In genomic region chr5:17316973-17317459, GRCh38 we compare ENCODE assay signal across 8 cellular contexts.
DNase-seq lines count a peak whose midpoint lies in the region; ATAC-seq and TF ChIP-seq lines count a peak whose summit lies in the region.

No MANE protein-coding gene starts in this region.

- no peaks in the 10 kb centered on the region for H3K36me3 Mint-ChIP-seq in endodermal cell (ENCODE audit: low read depth)
- H3K36me3 Mint-ChIP-seq in activated T-helper 1 cell treated with anti-CD3 and anti-CD28 coated beads, Interleukin-12 subunit alpha, Interleukin-12 subunit beta, Interleukin-2, Interleukin-4 antibody, amounts not matched to agents 30 ng/mL and 10 ng/mL and 1 ng/mL, durations not matched to agents 14 hours and 24 hours and 36 hours (ENCODE audit: low read depth): no peaks in the 10 kb centered on the region

- 88 to 93% methylated on average over 3 to 6 of the region's 6 CpGs for WGBS in endodermal cell (ENCODE audit: insufficient coverage in 1 of 2, insufficient read length in 1 of 2), 2 experiments

- H3K27me3 ChIP-seq in PC-9 (ENCODE audit: insufficient read depth, low read depth) (no peaks in the 10 kb centered on the region), endodermal cell (ENCODE audit: control insufficient read depth, insufficient read depth, low read length, poor library complexity, severe bottlenecking) (no peaks in the 10 kb centered on the region)

- intact Hi-C loops in PC-9 (cut with micrococcal nuclease; ENCODE audit: unreplicated experiment): loop anchor here (1.0 to 5.0 kb wide), 3 partner anchors 26 to 80 kb away; no protein-coding TSS in a partner anchor
- intact Hi-C loops in mucosa of descending colon (cut with DNase I, micrococcal nuclease): no loop called here
- intact Hi-C loops in activated T-helper 1 cell treated with anti-CD3 and anti-CD28 coated beads, Interleukin-12 subunit alpha, Interleukin-12 subunit beta, Interleukin-2, Interleukin-4 antibody, amounts not matched to agents 30 ng/mL and 10 ng/mL and 1 ng/mL, durations not matched to agents 14 hours and 24 hours and 36 hours (cut with micrococcal nuclease): no loop called here

- no peaks in the 10 kb centered on the region for H4K20me1 ChIP-seq in PC-9 (ENCODE audit: insufficient read depth)

- no peak overlapping the region for H3K4me3 Mint-ChIP-seq in stimulated activated naive CD8-positive, alpha-beta T cell treated with anti-CD3 and anti-CD28 coated beads, Interleukin-15, amount 100 ng/mL, for 72 hours
- no peak overlapping the region for H3K4me3 Mint-ChIP-seq in endodermal cell
- no peak overlapping the region for H3K4me3 Mint-ChIP-seq in activated T-helper 1 cell treated with anti-CD3 and anti-CD28 coated beads, Interleukin-12 subunit alpha, Interleukin-12 subunit beta, Interleukin-2, Interleukin-4 antibody, amounts not matched to agents 30 ng/mL and 10 ng/mL and 1 ng/mL, durations not matched to agents 14 hours and 24 hours and 36 hours

- POLR2A ChIA-PET in PC-9 (lab: Charles Lee; ENCODE audit: unreplicated experiment): no interaction called here

- TF ChIP-seq CTCF in PC-9 (conservative IDR thresholded peaks at IDR 0.05) (no peak), mucosa of descending colon (IDR thresholded peaks at IDR 0.05) (no peak), endodermal cell (conservative IDR thresholded peaks at IDR 0.05) (no peak)

- BruUV-seq in PC-9 (replicated peaks; lab: Mats Ljungman, UMichigan): no TSS peak

- H3K27ac ChIP-seq in PC-9: peak overlapping the region; percentile 33; the same call in 1 of the 2 replicates
- H3K27ac ChIP-seq in endodermal cell (ENCODE audit: low read depth, low read length): no peak overlapping the region

- no peaks in the 10 kb centered on the region for H3K27me3 Mint-ChIP-seq in stimulated activated naive CD8-positive, alpha-beta T cell treated with anti-CD3 and anti-CD28 coated beads, Interleukin-15, amount 100 ng/mL, for 72 hours
- no peaks in the 10 kb centered on the region for H3K27me3 Mint-ChIP-seq in endodermal cell (ENCODE audit: insufficient read depth)
- peaks cover 2% of the 10 kb centered on the region for H3K27me3 Mint-ChIP-seq in activated T-helper 1 cell treated with anti-CD3 and anti-CD28 coated beads, Interleukin-12 subunit alpha, Interleukin-12 subunit beta, Interleukin-2, Interleukin-4 antibody, amounts not matched to agents 30 ng/mL and 10 ng/mL and 1 ng/mL, durations not matched to agents 14 hours and 24 hours and 36 hours (ENCODE audit: insufficient read depth)

- no peaks in the 10 kb centered on the region for H3K9me2 ChIP-seq in PC-9 (ENCODE audit: insufficient read depth)

- peak overlapping the region; percentile 53 for H3K4me2 ChIP-seq in PC-9

- ATAC-seq in GM18907 (IDR thresholded peaks at IDR 0.05; ENCODE audit: unreplicated experiment) (peak; percentile 82), HG02973 (IDR thresholded peaks at IDR 0.05; ENCODE audit: unreplicated experiment) (peak; percentile 80), mucosa of descending colon (peak; percentile 66)
- no peak for ATAC-seq in stimulated activated naive CD8-positive, alpha-beta T cell treated with anti-CD3 and anti-CD28 coated beads, Interleukin-15, amount 100 ng/mL, for 72 hours

- no peak overlapping the region for H3K27ac Mint-ChIP-seq in stimulated activated naive CD8-positive, alpha-beta T cell treated with anti-CD3 and anti-CD28 coated beads, Interleukin-15, amount 100 ng/mL, for 72 hours
- H3K27ac Mint-ChIP-seq in endodermal cell: no peak overlapping the region
- H3K27ac Mint-ChIP-seq in activated T-helper 1 cell treated with anti-CD3 and anti-CD28 coated beads, Interleukin-12 subunit alpha, Interleukin-12 subunit beta, Interleukin-2, Interleukin-4 antibody, amounts not matched to agents 30 ng/mL and 10 ng/mL and 1 ng/mL, durations not matched to agents 14 hours and 24 hours and 36 hours: no peak overlapping the region

- no peak overlapping the region for H3K9ac ChIP-seq in endodermal cell (ENCODE audit: extremely low read depth, low read length, poor library complexity, severe bottlenecking)

- peaks cover 5 to 6% of the 10 kb centered on the region in 2 donors for H3K9me3 Mint-ChIP-seq in stimulated activated naive CD8-positive, alpha-beta T cell treated with anti-CD3 and anti-CD28 coated beads, Interleukin-15, amount 100 ng/mL, for 72 hours
- no peaks in the 10 kb centered on the region for H3K9me3 Mint-ChIP-seq in endodermal cell
- H3K9me3 Mint-ChIP-seq in activated T-helper 1 cell treated with anti-CD3 and anti-CD28 coated beads, Interleukin-12 subunit alpha, Interleukin-12 subunit beta, Interleukin-2, Interleukin-4 antibody, amounts not matched to agents 30 ng/mL and 10 ng/mL and 1 ng/mL, durations not matched to agents 14 hours and 24 hours and 36 hours: peaks cover 11% of the 10 kb centered on the region

- peak overlapping the region; percentile 6; the same call in 1 of the 2 replicates for H3K4me3 ChIP-seq in PC-9
- no peak overlapping the region for H3K4me3 ChIP-seq in mucosa of descending colon
- no peak overlapping the region for H3K4me3 ChIP-seq in endodermal cell (ENCODE audit: low read length)

- CTCF ChIA-PET in PC-9 (lab: Charles Lee): no interaction called here

- H3K4me1 Mint-ChIP-seq in stimulated activated naive CD8-positive, alpha-beta T cell treated with anti-CD3 and anti-CD28 coated beads, Interleukin-15, amount 100 ng/mL, for 72 hours: no peaks in the 10 kb centered on the region
- peaks cover 16% of the 10 kb centered on the region for H3K4me1 Mint-ChIP-seq in endodermal cell
- H3K4me1 Mint-ChIP-seq in activated T-helper 1 cell treated with anti-CD3 and anti-CD28 coated beads, Interleukin-12 subunit alpha, Interleukin-12 subunit beta, Interleukin-2, Interleukin-4 antibody, amounts not matched to agents 30 ng/mL and 10 ng/mL and 1 ng/mL, durations not matched to agents 14 hours and 24 hours and 36 hours (ENCODE audit: low read depth): no peaks in the 10 kb centered on the region

- DNase-seq in PC-9 (peak; percentile 50 to 76), mucosa of descending colon (peak in 1 of 3 donors; percentile 10), endodermal cell (no peak), NCI-H1694 treated with DMSO at 0.1 percent for 48 hours (lab: John Stamatoyannopoulos, UW) (no peak)
- no peak for DNase-seq in stimulated activated naive CD8-positive, alpha-beta T cell treated with anti-CD3 and anti-CD28 coated beads, Interleukin-15, amount 100 ng/mL, for 72 hours
- no peak for DNase-seq in activated T-helper 1 cell treated with anti-CD3 and anti-CD28 coated beads, Interleukin-12 subunit alpha, Interleukin-12 subunit beta, Interleukin-2, Interleukin-4 antibody, amounts not matched to agents 30 ng/mL and 10 ng/mL and 1 ng/mL, durations not matched to agents 14 hours and 24 hours and 36 hours (ENCODE audit: low spot score)

- H3K4me1 ChIP-seq in PC-9 (replicated peaks; ENCODE audit: insufficient read depth) (peaks cover 48% of the 10 kb centered on the region), mucosa of descending colon (ENCODE audit: low read depth) (peaks cover 20% of the 10 kb centered on the region), endodermal cell (ENCODE audit: control insufficient read depth, insufficient read depth, low read length) (peaks cover 3% of the 10 kb centered on the region)

- H3K36me3 ChIP-seq in PC-9 (ENCODE audit: low read depth): no peaks in the 10 kb centered on the region
- no peaks in the 10 kb centered on the region for H3K36me3 ChIP-seq in mucosa of descending colon (ENCODE audit: low read depth)
- H3K36me3 ChIP-seq in endodermal cell (ENCODE audit: control insufficient read depth, insufficient read depth, low read length): no peaks in the 10 kb centered on the region

- H3F3A ChIP-seq in PC-9 (ENCODE audit: insufficient read depth, low read depth): peaks cover 26% of the 10 kb centered on the region

- H3K9me3 ChIP-seq in PC-9 (ENCODE audit: insufficient read depth, low read depth) (no peaks in the 10 kb centered on the region), mucosa of descending colon (no peaks in the 10 kb centered on the region), endodermal cell (ENCODE audit: control insufficient read depth, low read length) (no peaks in the 10 kb centered on the region)

- H2AFZ ChIP-seq in PC-9: no peak overlapping the region

- H3K79me2 ChIP-seq in PC-9 (ENCODE audit: low read depth): no peaks in the 10 kb centered on the region

Comparison
In these comparisons a context has a peak if more than half of its experiments do, and no peak if none do; other contexts are left out.
1. DNase-seq: peak in PC-9 (2 of 2); none in stimulated activated naive CD8-positive, alpha-beta T cell treated with anti-CD3 and anti-CD28 coated beads, Interleukin-15, amount 100 ng/mL, for 72 hours (0 of 2), endodermal cell (single experiment), activated T-helper 1 cell treated with anti-CD3 and anti-CD28 coated beads, Interleukin-12 subunit alpha, Interleukin-12 subunit beta, Interleukin-2, Interleukin-4 antibody, amounts not matched to agents 30 ng/mL and 10 ng/mL and 1 ng/mL, durations not matched to agents 14 hours and 24 hours and 36 hours (single experiment) and NCI-H1694 treated with DMSO at 0.1 percent for 48 hours (single experiment).